ENCODE assay signal across 8 cellular contexts in the genomic region with DNA sequence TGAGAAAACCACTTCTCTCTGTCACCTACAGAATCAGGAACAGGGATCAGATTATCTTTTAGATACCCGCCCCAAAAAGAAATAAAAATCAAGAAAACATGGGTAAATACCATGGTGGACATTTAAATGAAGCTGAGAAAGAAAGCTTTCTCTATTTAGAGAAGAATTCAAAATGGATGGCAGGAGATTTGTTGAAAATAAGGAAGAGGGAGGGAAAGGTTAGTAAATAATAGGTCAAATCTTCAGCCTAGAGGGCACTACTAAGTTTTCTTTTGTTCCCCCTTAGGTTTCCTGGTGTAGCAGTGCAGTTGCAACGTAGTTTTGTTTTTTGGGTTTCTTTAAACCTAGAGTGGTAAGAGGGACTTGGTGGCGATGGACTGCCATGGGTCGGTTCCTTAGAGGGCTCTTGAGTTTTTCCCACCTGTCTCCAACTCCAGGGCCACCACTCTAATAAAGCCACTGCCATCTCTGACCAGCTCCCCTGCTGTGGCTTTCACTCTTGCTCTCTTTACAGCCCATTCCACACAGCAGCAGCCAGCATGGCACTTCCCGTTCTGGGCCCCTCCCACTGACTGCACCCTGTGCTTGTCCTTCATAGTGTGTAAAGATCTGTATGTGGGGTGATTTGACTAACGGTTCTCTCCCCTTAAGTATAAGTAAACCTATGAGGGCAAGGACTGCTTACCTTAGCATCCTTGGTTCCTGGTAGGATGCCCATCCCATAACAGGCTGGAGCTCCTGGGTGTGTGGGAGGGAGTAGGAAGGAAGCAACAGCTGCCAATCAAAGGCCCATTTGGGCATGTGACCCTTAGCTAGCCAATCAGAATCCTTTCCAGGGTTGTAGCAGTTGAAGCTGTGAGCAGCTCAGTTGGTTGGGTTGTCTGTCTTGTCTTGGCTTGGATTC.
DNase-seq lines count a peak whose midpoint lies in the region; ATAC-seq and TF ChIP-seq lines count a peak whose summit lies in the region.

No MANE protein-coding gene starts in this region.

- intact Hi-C loops in activated B cell treated with CpG ODN at 0.5 μM for 24 hours (cut with micrococcal nuclease): loop anchor here (1.0 to 10.0 kb wide), 9 partner anchors 20 to 1800 kb away; a partner anchor contains a TSS
- intact Hi-C loops in left cardiac atrium (cut with DNase I): no loop called here

- H3K27me3 ChIP-seq in thoracic aorta (replicated peaks; ENCODE audit: insufficient read depth): no peaks in the 10 kb centered on the region
- H3K27me3 ChIP-seq in HAP-1 (ENCODE audit: low read depth): no peaks in the 10 kb centered on the region

- peak overlapping the region; percentile 1 for H3K4me3 ChIP-seq in thoracic aorta
- H3K4me3 ChIP-seq in HAP-1: no peak overlapping the region

- TF ChIP-seq CTCF in activated B cell treated with CpG ODN at 0.5 μM for 24 hours (IDR thresholded peaks at IDR 0.05): no peak
- no peak for TF ChIP-seq CTCF in thoracic aorta (IDR thresholded peaks at IDR 0.05)

- in situ Hi-C loops in HAP-1 (cut with MboI; ENCODE audit: low sequenced_read_pairs): loop anchor here (25.0 kb wide), 1 partner anchor 288 kb away; no protein-coding TSS in a partner anchor

- CTCF ChIA-PET in activated B cell treated with CpG ODN at 0.5 μM for 24 hours (lab: Charles Lee): interaction anchor here (0.6 to 6.4 kb wide), 6 partner anchors 15 to 452 kb away, joined by 3 to 44 read pairs (median 4); no protein-coding TSS in a partner anchor

- H3K4me1 ChIP-seq in thoracic aorta (ENCODE audit: control insufficient read depth in 1 of 2, low read depth in 2 of 2) (no peaks in the 10 kb centered on the region), HAP-1 (no peaks in the 10 kb centered on the region)

- ATAC-seq in GM18508 (IDR thresholded peaks at IDR 0.05; ENCODE audit: insufficient read depth, unreplicated experiment) (peak; percentile 68), GM21717 (IDR thresholded peaks at IDR 0.05; ENCODE audit: unreplicated experiment) (peak; percentile 77), activated B cell treated with CpG ODN at 0.5 μM for 24 hours (ENCODE audit: low read depth) (peak; percentile 81), left cardiac atrium (peak; percentile 59 to 77), thoracic aorta (ENCODE audit: insufficient number of reproducible peaks, low FRiP score, low read depth) (no peak)

- H3K4me1 Mint-ChIP-seq in activated B cell treated with CpG ODN at 0.5 μM for 24 hours: peaks cover 65% of the 10 kb centered on the region

- peak; percentile 23 for DNase-seq in HT-29 (ENCODE audit: low spot score)
- peak; percentile 65 for DNase-seq in activated B cell treated with CpG ODN at 0.5 μM for 24 hours
- DNase-seq in left cardiac atrium: peak; percentile 34
- no peak for DNase-seq in thoracic aorta (ENCODE audit: low spot score)
- no peak for DNase-seq in NCI-H2107 (lab: John Stamatoyannopoulos, UW)
- DNase-seq in HAP-1 (ENCODE audit: low spot score in 2 of 2): no peak

- no peaks in the 10 kb centered on the region for H3K9me3 ChIP-seq in thoracic aorta
- no peaks in the 10 kb centered on the region for H3K9me3 ChIP-seq in HAP-1

- POLR2A ChIA-PET in activated B cell treated with CpG ODN at 0.5 μM for 24 hours (lab: Charles Lee): interaction anchor here (0.6 to 4.0 kb wide), 12 partner anchors 10 to 1795 kb away, joined by 3 to 45 read pairs (median 4); a partner anchor contains a TSS

- peak overlapping the region; percentile 93 for H3K27ac Mint-ChIP-seq in activated B cell treated with CpG ODN at 0.5 μM for 24 hours

- no peaks in the 10 kb centered on the region for H3K36me3 Mint-ChIP-seq in activated B cell treated with CpG ODN at 0.5 μM for 24 hours (ENCODE audit: low read depth)

- H3K27me3 Mint-ChIP-seq in activated B cell treated with CpG ODN at 0.5 μM for 24 hours: peaks cover 2% of the 10 kb centered on the region

- H3K9me3 Mint-ChIP-seq in activated B cell treated with CpG ODN at 0.5 μM for 24 hours: no peaks in the 10 kb centered on the region

- H3K36me3 ChIP-seq in thoracic aorta (no peaks in the 10 kb centered on the region), HAP-1 (replicated peaks) (no peaks in the 10 kb centered on the region)

- no peak overlapping the region for H3K27ac ChIP-seq in thoracic aorta

- peak overlapping the region; percentile 77 for H3K4me3 Mint-ChIP-seq in activated B cell treated with CpG ODN at 0.5 μM for 24 hours

Comparison
In these comparisons a context has a peak if more than half of its experiments do, and no peak if none do; other contexts are left out.
1. DNase-seq: peak in HT-29 (single experiment), activated B cell treated with CpG ODN at 0.5 μM for 24 hours (single experiment) and left cardiac atrium (single experiment); none in thoracic aorta (single experiment), NCI-H2107 (single experiment) and HAP-1 (0 of 2).